8 cellular contexts compared by ENCODE assay signal in the genomic region with DNA sequence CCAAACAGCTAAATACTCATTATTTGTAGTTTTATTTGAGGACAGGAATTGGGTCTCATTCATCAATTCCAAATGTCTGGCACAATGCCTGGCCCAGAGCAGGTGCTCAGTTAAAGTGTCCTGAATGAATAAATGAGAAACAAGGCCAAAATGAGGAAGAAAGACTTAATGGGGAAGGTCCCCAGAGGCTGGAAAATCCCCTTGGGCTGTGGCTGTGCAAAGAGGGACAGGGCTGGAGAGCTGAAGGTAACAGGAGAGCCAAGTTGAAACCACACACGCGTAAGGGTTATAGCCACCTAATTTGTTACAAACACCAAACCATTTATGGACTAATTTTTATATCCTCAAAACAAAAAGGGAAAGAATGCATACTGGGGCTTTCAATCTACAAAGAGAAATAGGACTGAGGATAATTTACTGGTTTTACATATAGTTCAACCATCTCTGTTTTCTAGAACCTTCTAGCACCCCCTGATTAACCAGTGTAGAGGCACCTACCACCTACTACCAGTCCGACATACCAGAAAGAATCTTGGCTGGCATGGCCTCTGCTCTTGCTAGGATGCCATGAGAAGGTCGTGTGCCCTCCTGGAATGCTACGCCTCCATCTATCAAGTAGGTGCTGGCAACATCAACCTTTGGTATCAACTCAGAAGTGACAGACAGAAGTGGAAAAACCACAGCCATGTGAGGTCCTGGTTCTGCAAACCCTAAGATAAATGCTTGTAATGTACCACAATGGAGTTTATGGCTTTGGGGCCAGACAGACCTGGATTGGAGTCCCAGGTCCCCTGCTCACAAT. TPM values are rescaled to one million over a fixed set of nuclear protein-coding genes. Genes with fewer than 3 reads are reported as not detected.
DNase-seq lines count a peak whose midpoint lies in the region; ATAC-seq, FAIRE-seq and TF ChIP-seq lines count a peak whose summit lies in the region.

No MANE protein-coding gene starts in this region.

- H3K4me3 Mint-ChIP-seq in natural killer cell treated with Interleukin-12 subunit alpha and Interleukin-12 subunit beta and Interleukin-15 and Interleukin-18, amount 100 ng/mL, for 72 hours: peak overlapping the region; percentile 68

- H3K27ac ChIP-seq in DOHH2 (ENCODE audit: low read depth, low read length): peak overlapping the region; percentile 36
- peak overlapping the region; percentile 91 for H3K27ac ChIP-seq in brain microvascular endothelial cell

- peak overlapping the region; percentile 55 for H3K4me2 ChIP-seq in DOHH2 (ENCODE audit: low read length)

- H3K4me1 ChIP-seq in DOHH2 (ENCODE audit: control insufficient read depth, low read length): peaks cover 90% of the 10 kb centered on the region

- H3K9me3 Mint-ChIP-seq in natural killer cell treated with Interleukin-12 subunit alpha and Interleukin-12 subunit beta and Interleukin-15 and Interleukin-18, amount 100 ng/mL, for 72 hours: no peaks in the 10 kb centered on the region

- no peaks in the 10 kb centered on the region for H3K27me3 ChIP-seq in DOHH2 (ENCODE audit: control insufficient read depth, low read length)
- H3K27me3 ChIP-seq in brain microvascular endothelial cell (replicated peaks): no peaks in the 10 kb centered on the region

- H4K20me1 ChIP-seq in DOHH2 (ENCODE audit: control insufficient read depth, insufficient read depth, low read depth, low read length): peaks cover 64% of the 10 kb centered on the region

- no peaks in the 10 kb centered on the region for H3K27me3 Mint-ChIP-seq in natural killer cell treated with Interleukin-12 subunit alpha and Interleukin-12 subunit beta and Interleukin-15 and Interleukin-18, amount 100 ng/mL, for 72 hours

- peaks cover 100% of the 10 kb centered on the region for H3K79me2 ChIP-seq in DOHH2 (ENCODE audit: control insufficient read depth, low read length)

- no peaks in the 10 kb centered on the region for H3K9me3 ChIP-seq in DOHH2 (ENCODE audit: control insufficient read depth, insufficient read depth, low read length)

- H3K27ac Mint-ChIP-seq in natural killer cell treated with Interleukin-12 subunit alpha and Interleukin-12 subunit beta and Interleukin-15 and Interleukin-18, amount 100 ng/mL, for 72 hours: peak overlapping the region; percentile 83 to 90

- H3F3A ChIP-seq in DOHH2 (ENCODE audit: control insufficient read depth, insufficient read depth): no peaks in the 10 kb centered on the region

- H3K36me3 Mint-ChIP-seq in natural killer cell treated with Interleukin-12 subunit alpha and Interleukin-12 subunit beta and Interleukin-15 and Interleukin-18, amount 100 ng/mL, for 72 hours: peaks cover 6% of the 10 kb centered on the region

- TF ChIP-seq CTCF in DOHH2 (IDR thresholded peaks at IDR 0.05; ENCODE audit: low read depth, low read length, poor library complexity, severe bottlenecking) (no peak), brain microvascular endothelial cell (IDR thresholded peaks at IDR 0.05; ENCODE audit: low read depth, low read length, missing control alignments) (no peak)

- peaks cover 58% of the 10 kb centered on the region for H3K36me3 ChIP-seq in DOHH2 (ENCODE audit: control insufficient read depth, low read length)
- H3K36me3 ChIP-seq in brain microvascular endothelial cell (replicated peaks): peaks cover 56% of the 10 kb centered on the region

- H3K4me3 ChIP-seq in DOHH2 (ENCODE audit: low read length) (peak overlapping the region; percentile 17), brain microvascular endothelial cell (ENCODE audit: low read depth, low read length) (no peak overlapping the region)

- in situ Hi-C loops in brain microvascular endothelial cell (cut with HindIII; ENCODE audit: low pct_ligation_motif_present, low sequenced_read_pairs): no loop called here

- no peak for DNase-seq in brain microvascular endothelial cell
- peak; percentile 73 for DNase-seq in natural killer cell treated with Interleukin-12 subunit alpha and Interleukin-12 subunit beta and Interleukin-15 and Interleukin-18, amount 100 ng/mL, for 72 hours (ENCODE audit: low spot score)
- DNase-seq in iPS-NIHi11 (ENCODE audit: low spot score): no peak
- no peak for DNase-seq in NCI-H2227 (lab: John Stamatoyannopoulos, UW; ENCODE audit: unreplicated experiment)
- no peak for DNase-seq in NCI-H748 treated with DMSO at 0.1 percent for 48 hours (lab: John Stamatoyannopoulos, UW)
- no peak for DNase-seq in HTR-8/SVneo (ENCODE audit: insufficient read length, low spot score)

- no peaks in the 10 kb centered on the region for H3K9me2 ChIP-seq in DOHH2 (replicated peaks; ENCODE audit: control insufficient read depth, low read length)

- H3K4me1 Mint-ChIP-seq in natural killer cell treated with Interleukin-12 subunit alpha and Interleukin-12 subunit beta and Interleukin-15 and Interleukin-18, amount 100 ng/mL, for 72 hours (ENCODE audit: low read depth in 2 of 2): peaks cover 87 to 90% of the 10 kb centered on the region in 2 donors

- peak; percentile 52 for ATAC-seq in HG03378 (IDR thresholded peaks at IDR 0.05; ENCODE audit: unreplicated experiment)
- ATAC-seq in natural killer cell treated with Interleukin-12 subunit alpha and Interleukin-12 subunit beta and Interleukin-15 and Interleukin-18, amount 100 ng/mL, for 72 hours: peak in 1 of 2 donors; percentile 53

- no peak for FAIRE-seq in HTR-8/SVneo (lab: Jason Lieb, UNC)

RNA-seq across cellular contexts. Expression of gene MYH9, which starts 28.4 kb away (rescaled TPM):
- total RNA-seq in natural killer cell treated with Interleukin-12 subunit alpha and Interleukin-12 subunit beta and Interleukin-15 and Interleukin-18, amount 100 ng/mL, for 72 hours: 100 to 1,000 TPM; 623 to 642 TPM
